Comparison of ENCODE assay signal across 1 cellular context in the genomic region with DNA sequence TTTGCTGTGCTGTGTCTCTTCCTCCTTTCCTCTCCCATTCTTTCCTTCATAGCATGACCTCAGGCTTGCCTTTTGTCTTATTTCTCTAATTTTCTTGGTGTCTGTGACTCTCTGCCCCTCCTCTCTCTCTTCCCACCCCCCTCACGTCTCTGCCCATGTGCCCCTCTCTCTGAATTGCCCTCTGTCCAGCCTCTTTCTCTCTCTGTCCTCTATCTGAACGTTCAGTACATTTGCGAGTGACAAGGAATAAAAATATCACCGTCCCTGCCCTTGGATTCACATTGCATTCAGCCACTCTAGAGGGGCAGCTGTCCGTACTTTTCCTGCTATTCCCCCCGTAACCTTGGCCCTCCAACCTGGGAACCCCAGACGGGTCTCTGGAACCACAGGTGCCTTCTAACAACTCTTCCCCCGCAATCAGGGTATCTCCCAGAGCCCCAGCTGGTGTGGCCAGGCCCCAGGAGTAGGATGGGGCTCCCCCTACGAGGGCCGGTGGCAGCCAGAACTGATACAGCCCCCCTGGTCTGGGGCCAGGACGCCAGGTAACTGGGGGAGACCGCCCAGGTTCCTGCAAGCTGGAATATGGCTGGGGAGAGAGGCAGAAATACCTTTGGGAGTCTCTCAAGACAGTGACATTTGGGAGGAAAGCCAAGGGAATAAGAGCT.
TF ChIP-seq lines count a peak whose summit lies in the region.

No MANE protein-coding gene starts in this region.

TF ChIP-seq in liver, 16 proteins besides CTCF, POLR2A, EP300 and RAD21 (continued from another document):
- TF ChIP-seq, protein P1, sequence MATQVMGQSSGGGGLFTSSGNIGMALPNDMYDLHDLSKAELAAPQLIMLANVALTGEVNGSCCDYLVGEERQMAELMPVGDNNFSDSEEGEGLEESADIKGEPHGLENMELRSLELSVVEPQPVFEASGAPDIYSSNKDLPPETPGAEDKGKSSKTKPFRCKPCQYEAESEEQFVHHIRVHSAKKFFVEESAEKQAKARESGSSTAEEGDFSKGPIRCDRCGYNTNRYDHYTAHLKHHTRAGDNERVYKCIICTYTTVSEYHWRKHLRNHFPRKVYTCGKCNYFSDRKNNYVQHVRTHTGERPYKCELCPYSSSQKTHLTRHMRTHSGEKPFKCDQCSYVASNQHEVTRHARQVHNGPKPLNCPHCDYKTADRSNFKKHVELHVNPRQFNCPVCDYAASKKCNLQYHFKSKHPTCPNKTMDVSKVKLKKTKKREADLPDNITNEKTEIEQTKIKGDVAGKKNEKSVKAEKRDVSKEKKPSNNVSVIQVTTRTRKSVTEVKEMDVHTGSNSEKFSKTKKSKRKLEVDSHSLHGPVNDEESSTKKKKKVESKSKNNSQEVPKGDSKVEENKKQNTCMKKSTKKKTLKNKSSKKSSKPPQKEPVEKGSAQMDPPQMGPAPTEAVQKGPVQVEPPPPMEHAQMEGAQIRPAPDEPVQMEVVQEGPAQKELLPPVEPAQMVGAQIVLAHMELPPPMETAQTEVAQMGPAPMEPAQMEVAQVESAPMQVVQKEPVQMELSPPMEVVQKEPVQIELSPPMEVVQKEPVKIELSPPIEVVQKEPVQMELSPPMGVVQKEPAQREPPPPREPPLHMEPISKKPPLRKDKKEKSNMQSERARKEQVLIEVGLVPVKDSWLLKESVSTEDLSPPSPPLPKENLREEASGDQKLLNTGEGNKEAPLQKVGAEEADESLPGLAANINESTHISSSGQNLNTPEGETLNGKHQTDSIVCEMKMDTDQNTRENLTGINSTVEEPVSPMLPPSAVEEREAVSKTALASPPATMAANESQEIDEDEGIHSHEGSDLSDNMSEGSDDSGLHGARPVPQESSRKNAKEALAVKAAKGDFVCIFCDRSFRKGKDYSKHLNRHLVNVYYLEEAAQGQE (IDR thresholded peaks at IDR 0.05): peak; percentile 1
